Comparison of ENCODE assay signal across 1 cellular context in the genomic region with DNA sequence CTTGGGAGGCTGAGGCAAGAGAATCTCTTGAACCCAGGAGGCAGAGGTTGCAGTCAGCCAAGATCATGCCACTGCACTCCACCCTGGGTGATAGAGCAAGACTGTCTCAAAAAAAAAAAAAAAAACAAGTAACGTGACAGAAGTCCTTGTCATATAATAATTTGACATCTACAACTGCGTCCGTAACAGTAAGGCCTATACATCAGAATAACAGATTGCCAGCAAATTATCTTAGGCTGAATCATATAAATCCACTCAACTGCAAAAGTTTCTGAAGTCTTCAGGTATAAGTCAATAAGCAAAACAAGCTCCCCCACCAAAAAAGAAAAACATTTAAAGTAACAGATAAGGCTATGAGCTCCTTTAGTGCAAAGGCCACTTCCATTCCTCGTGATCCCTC.
TF ChIP-seq lines count a peak whose summit lies in the region.

No MANE protein-coding gene starts in this region.

TF ChIP-seq in WTC11, 78 proteins besides CTCF, POLR2A, EP300 and RAD21 (continued from another document):
- TF ChIP-seq, protein P1, sequence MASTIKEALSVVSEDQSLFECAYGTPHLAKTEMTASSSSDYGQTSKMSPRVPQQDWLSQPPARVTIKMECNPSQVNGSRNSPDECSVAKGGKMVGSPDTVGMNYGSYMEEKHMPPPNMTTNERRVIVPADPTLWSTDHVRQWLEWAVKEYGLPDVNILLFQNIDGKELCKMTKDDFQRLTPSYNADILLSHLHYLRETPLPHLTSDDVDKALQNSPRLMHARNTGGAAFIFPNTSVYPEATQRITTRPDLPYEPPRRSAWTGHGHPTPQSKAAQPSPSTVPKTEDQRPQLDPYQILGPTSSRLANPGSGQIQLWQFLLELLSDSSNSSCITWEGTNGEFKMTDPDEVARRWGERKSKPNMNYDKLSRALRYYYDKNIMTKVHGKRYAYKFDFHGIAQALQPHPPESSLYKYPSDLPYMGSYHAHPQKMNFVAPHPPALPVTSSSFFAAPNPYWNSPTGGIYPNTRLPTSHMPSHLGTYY (CRISPR knock-in tag; IDR thresholded peaks at IDR 0.05) = no peak
- TF ChIP-seq ELF4 (CRISPR knock-in tag; IDR thresholded peaks at IDR 0.05; ENCODE audit: low read depth) = no peak
